Comparison of ENCODE assay signal across 17 cellular contexts in genomic region chr4:176309046-176309445, GRCh38. TPM values are rescaled to one million over a fixed set of nuclear protein-coding genes. Genes with fewer than 3 reads are reported as not detected.
DNase-seq lines count a peak whose midpoint lies in the region; ATAC-seq, FAIRE-seq and TF ChIP-seq lines count a peak whose summit lies in the region.
"Had no signal": no experiment of that assay in that cellular context is flagged by ENCODE, and none has a peak within 500 bp of the region (broad histone marks: within the 10 kb centered on the region; RNA-seq: fewer than 3 reads in every experiment).

No MANE protein-coding gene starts in this region.

- TF ChIP-seq EP300 in SK-N-SH (IDR thresholded peaks at IDR 0.05; ENCODE audit: borderline replicate concordance in 1 of 2, low read depth in 1 of 2, low read length in 1 of 2): no peak

- H3K4me2 ChIP-seq in SK-N-SH: no peak overlapping the region

- no peaks in the 10 kb centered on the region for H3K9me2 ChIP-seq in SK-N-SH

- no peaks in the 10 kb centered on the region for H3K9me3 Mint-ChIP-seq in activated naive CD4-positive, alpha-beta T cell treated with anti-CD3 and anti-CD28 coated beads, Interleukin-2, amount 50 U/mL, for 72 hours
- H3K9me3 Mint-ChIP-seq: type B pancreatic cell had no signal

- no peaks in the 10 kb centered on the region for H3K79me2 ChIP-seq in SK-N-SH (ENCODE audit: insufficient read depth)

- no peak overlapping the region for H3K4me3 ChIP-seq in SK-N-SH (ENCODE audit: low read depth in 2 of 2, low read length in 1 of 2)
- H3K4me3 ChIP-seq: ascending aorta had no signal

- H3K27ac ChIP-seq in SK-N-SH (ENCODE audit: low read depth in 2 of 2, low read length in 1 of 2): no peak overlapping the region
- H3K27ac ChIP-seq: ascending aorta had no signal

- H3K36me3 Mint-ChIP-seq in activated naive CD4-positive, alpha-beta T cell treated with anti-CD3 and anti-CD28 coated beads, Interleukin-2, amount 50 U/mL, for 72 hours: no peaks in the 10 kb centered on the region
- H3K36me3 Mint-ChIP-seq: type B pancreatic cell had no signal

- no peak for TF ChIP-seq RAD21 in SK-N-SH (IDR thresholded peaks at IDR 0.05; ENCODE audit: low read length)

- POLR2A ChIA-PET in SK-N-SH (lab: Yijun Ruan, JAX): no interaction called here

- FAIRE-seq in urothelium cell line (lab: Jason Lieb, UNC): no peak
- FAIRE-seq: kidney had no signal

- no peaks in the 10 kb centered on the region for H3K36me3 ChIP-seq in SK-N-SH (replicated peaks in 1 of 2; ENCODE audit: control insufficient read depth in 1 of 2, insufficient read depth in 2 of 2, low read length in 1 of 2)
- H3K36me3 ChIP-seq: ascending aorta had no signal

- DNase-seq in activated naive CD4-positive, alpha-beta T cell treated with anti-CD3 and anti-CD28 coated beads, Interleukin-2, amount 50 U/mL, for 72 hours (ENCODE audit: low spot score in 2 of 2): no peak
- no peak for DNase-seq in activated naive CD4-positive, alpha-beta T cell (lab: John Stamatoyannopoulos, UW)
- DNase-seq in urothelium cell line (ENCODE audit: low spot score) (no peak), SK-N-SH (no peak), NCI-H1092 (lab: John Stamatoyannopoulos, UW) (no peak), hippocampal formation (lab: John Stamatoyannopoulos, UW) (no peak)
- DNase-seq: activated CD4-positive, alpha-beta T cell treated with anti-CD3 and anti-CD28 coated beads, Interleukin-2, amount 50 U/mL, for 48 hours; GDM1; kidney; NCI-H2081 treated with DMSO at 0.1 percent for 48 hours had no signal

- no peaks in the 10 kb centered on the region for H3K9me3 ChIP-seq in SK-N-SH
- H3K9me3 ChIP-seq: ascending aorta had no signal

- 66% methylated on average over 2 of the region's 2 CpGs for WGBS in SK-N-SH (ENCODE audit: low lambda C conversion rate)

- TF ChIP-seq CTCF in SK-N-SH (IDR thresholded peaks at IDR 0.05): no peak

- peak; percentile 59 to 68 for ATAC-seq in activated naive CD4-positive, alpha-beta T cell treated with anti-CD3 and anti-CD28 coated beads, Interleukin-2, amount 50 U/mL, for 72 hours
- ATAC-seq in GM21723 (IDR thresholded peaks at IDR 0.05; ENCODE audit: unreplicated experiment): peak; percentile 99
- ATAC-seq in HG03196 (IDR thresholded peaks at IDR 0.05; ENCODE audit: unreplicated experiment): peak; percentile 99
- ATAC-seq: Right ventricle myocardium inferior had no signal

- H3K4me1 ChIP-seq in SK-N-SH (ENCODE audit: control insufficient read depth in 1 of 2, insufficient read depth in 2 of 2, low read depth in 1 of 2, low read length in 1 of 2): no peaks in the 10 kb centered on the region; a peak in 1 of 4 replicates
- H3K4me1 ChIP-seq: ascending aorta had no signal

- H3K27me3 ChIP-seq in SK-N-SH (ENCODE audit: insufficient read depth): no peaks in the 10 kb centered on the region
- H3K27me3 ChIP-seq: ascending aorta had no signal

- CTCF ChIA-PET in SK-N-SH (lab: Yijun Ruan, JAX): no interaction called here

- no peak overlapping the region for H2AFZ ChIP-seq in SK-N-SH (ENCODE audit: low read depth)

- no peak overlapping the region for H3K9ac ChIP-seq in SK-N-SH

- no peaks in the 10 kb centered on the region for H4K20me1 ChIP-seq in SK-N-SH (ENCODE audit: insufficient read depth)

- H3F3A ChIP-seq in SK-N-SH (replicated peaks; ENCODE audit: insufficient read depth): no peaks in the 10 kb centered on the region

- no peak overlapping the region for H3K27ac Mint-ChIP-seq in activated naive CD4-positive, alpha-beta T cell treated with anti-CD3 and anti-CD28 coated beads, Interleukin-2, amount 50 U/mL, for 72 hours
- H3K27ac Mint-ChIP-seq: type B pancreatic cell had no signal

TF ChIP-seq in SK-N-SH, 30 proteins besides CTCF, POLR2A, EP300 and RAD21 (continues in another document):
- TF ChIP-seq CHD2 (IDR thresholded peaks at IDR 0.05; ENCODE audit: low read length, partially characterized antibody) (no peak), MEF2A (IDR thresholded peaks at IDR 0.05; ENCODE audit: borderline replicate concordance, low read depth) (no peak), TAF1 (IDR thresholded peaks at IDR 0.05; ENCODE audit: borderline replicate concordance, low read depth, low read length) (no peak), NFIC (IDR thresholded peaks at IDR 0.05; ENCODE audit: borderline replicate concordance) (no peak), RXRA (IDR thresholded peaks at IDR 0.05; ENCODE audit: borderline replicate concordance, low read depth) (no peak), SIN3A (IDR thresholded peaks at IDR 0.05; ENCODE audit: borderline replicate concordance, low read depth, low read length) (no peak), FOXJ3 (CRISPR knock-in tag; IDR thresholded peaks at IDR 0.05) (no peak), TCF12 (IDR thresholded peaks at IDR 0.05) (no peak), YY1 (IDR thresholded peaks at IDR 0.05; ENCODE audit: low read depth) (no peak), RFX5 (IDR thresholded peaks at IDR 0.05; ENCODE audit: low read length) (no peak), JUND (IDR thresholded peaks at IDR 0.05) (no peak), GABPA (IDR thresholded peaks at IDR 0.05; ENCODE audit: low read depth) (no peak), ELF1 (IDR thresholded peaks at IDR 0.05) (no peak), USF1 (IDR thresholded peaks at IDR 0.05; ENCODE audit: borderline replicate concordance, low read depth) (no peak), FOXM1 (IDR thresholded peaks at IDR 0.05; ENCODE audit: low read depth) (no peak)
- TF ChIP-seq, protein P1, sequence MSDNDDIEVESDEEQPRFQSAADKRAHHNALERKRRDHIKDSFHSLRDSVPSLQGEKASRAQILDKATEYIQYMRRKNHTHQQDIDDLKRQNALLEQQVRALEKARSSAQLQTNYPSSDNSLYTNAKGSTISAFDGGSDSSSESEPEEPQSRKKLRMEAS (IDR thresholded peaks at IDR 0.05; ENCODE audit: low read depth): no peak
- TF ChIP-seq, protein P2, sequence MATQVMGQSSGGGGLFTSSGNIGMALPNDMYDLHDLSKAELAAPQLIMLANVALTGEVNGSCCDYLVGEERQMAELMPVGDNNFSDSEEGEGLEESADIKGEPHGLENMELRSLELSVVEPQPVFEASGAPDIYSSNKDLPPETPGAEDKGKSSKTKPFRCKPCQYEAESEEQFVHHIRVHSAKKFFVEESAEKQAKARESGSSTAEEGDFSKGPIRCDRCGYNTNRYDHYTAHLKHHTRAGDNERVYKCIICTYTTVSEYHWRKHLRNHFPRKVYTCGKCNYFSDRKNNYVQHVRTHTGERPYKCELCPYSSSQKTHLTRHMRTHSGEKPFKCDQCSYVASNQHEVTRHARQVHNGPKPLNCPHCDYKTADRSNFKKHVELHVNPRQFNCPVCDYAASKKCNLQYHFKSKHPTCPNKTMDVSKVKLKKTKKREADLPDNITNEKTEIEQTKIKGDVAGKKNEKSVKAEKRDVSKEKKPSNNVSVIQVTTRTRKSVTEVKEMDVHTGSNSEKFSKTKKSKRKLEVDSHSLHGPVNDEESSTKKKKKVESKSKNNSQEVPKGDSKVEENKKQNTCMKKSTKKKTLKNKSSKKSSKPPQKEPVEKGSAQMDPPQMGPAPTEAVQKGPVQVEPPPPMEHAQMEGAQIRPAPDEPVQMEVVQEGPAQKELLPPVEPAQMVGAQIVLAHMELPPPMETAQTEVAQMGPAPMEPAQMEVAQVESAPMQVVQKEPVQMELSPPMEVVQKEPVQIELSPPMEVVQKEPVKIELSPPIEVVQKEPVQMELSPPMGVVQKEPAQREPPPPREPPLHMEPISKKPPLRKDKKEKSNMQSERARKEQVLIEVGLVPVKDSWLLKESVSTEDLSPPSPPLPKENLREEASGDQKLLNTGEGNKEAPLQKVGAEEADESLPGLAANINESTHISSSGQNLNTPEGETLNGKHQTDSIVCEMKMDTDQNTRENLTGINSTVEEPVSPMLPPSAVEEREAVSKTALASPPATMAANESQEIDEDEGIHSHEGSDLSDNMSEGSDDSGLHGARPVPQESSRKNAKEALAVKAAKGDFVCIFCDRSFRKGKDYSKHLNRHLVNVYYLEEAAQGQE (IDR thresholded peaks at IDR 0.05; ENCODE audit: low read depth, low read length): no peak
- TF ChIP-seq, protein P3, sequence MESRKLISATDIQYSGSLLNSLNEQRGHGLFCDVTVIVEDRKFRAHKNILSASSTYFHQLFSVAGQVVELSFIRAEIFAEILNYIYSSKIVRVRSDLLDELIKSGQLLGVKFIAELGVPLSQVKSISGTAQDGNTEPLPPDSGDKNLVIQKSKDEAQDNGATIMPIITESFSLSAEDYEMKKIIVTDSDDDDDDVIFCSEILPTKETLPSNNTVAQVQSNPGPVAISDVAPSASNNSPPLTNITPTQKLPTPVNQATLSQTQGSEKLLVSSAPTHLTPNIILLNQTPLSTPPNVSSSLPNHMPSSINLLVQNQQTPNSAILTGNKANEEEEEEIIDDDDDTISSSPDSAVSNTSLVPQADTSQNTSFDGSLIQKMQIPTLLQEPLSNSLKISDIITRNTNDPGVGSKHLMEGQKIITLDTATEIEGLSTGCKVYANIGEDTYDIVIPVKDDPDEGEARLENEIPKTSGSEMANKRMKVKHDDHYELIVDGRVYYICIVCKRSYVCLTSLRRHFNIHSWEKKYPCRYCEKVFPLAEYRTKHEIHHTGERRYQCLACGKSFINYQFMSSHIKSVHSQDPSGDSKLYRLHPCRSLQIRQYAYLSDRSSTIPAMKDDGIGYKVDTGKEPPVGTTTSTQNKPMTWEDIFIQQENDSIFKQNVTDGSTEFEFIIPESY (IDR thresholded peaks at IDR 0.05; ENCODE audit: borderline replicate concordance, low read depth): no peak

RNA-seq across cellular contexts. Expression of gene SPCS3, which starts 10.7 kb away (rescaled TPM):
- 100 to 1,000 TPM in 1 of 2 donors, 10 to 100 TPM in 1; 91.9 to 153 TPM for total RNA-seq in activated naive CD4-positive, alpha-beta T cell treated with anti-CD3 and anti-CD28 coated beads, Interleukin-2, amount 50 U/mL, for 72 hours
- 27.7 and 37.4 TPM in 2 replicates for polyA plus RNA-seq in SK-N-SH (2012; rRNA removed)
- polyA plus RNA-seq in SK-N-SH (2012; cell fraction: cytosol; rRNA removed): 41.4 and 52.3 TPM in 2 replicates
- polyA plus RNA-seq in SK-N-SH (2012; cell fraction: nucleus; rRNA removed): 32.3 and 42.6 TPM in 2 replicates

RNA-seq across cellular contexts. Expression of gene ASB5, which starts 40.0 kb away (rescaled TPM):
- total RNA-seq in activated naive CD4-positive, alpha-beta T cell treated with anti-CD3 and anti-CD28 coated beads, Interleukin-2, amount 50 U/mL, for 72 hours: not detected
- polyA plus RNA-seq in SK-N-SH (2012; rRNA removed): 0.13 and 0.54 TPM in 2 replicates
- polyA plus RNA-seq in SK-N-SH (2012; cell fraction: cytosol; rRNA removed): 0.12 and 0.35 TPM in 2 replicates
- polyA plus RNA-seq in SK-N-SH (2012; cell fraction: nucleus; rRNA removed): 0.34 and 0.51 TPM in 2 replicates
- total RNA-seq: ascending aorta, epithelial cell of proximal tubule, HT1080 had no signal
